8 cellular contexts compared by ENCODE assay signal in genomic region chr2:9843229-9844035, GRCh38. TPM values are rescaled to one million over a fixed set of nuclear protein-coding genes. Genes with fewer than 3 reads are reported as not detected.
DNase-seq lines count a peak whose midpoint lies in the region; ATAC-seq and TF ChIP-seq lines count a peak whose summit lies in the region.

TAF1B (plus strand) TSS chr2:9843474; CDS start chr2:9843542, 68 bp downstream.

- H3K9me3 Mint-ChIP-seq in activated T-helper 17 cell treated with anti-CD3 and anti-CD28 coated beads, Interleukin-2, amount 50 U/mL, for 72 hours, result no peaks in the 10 kb centered on the region
- no peaks in the 10 kb centered on the region for H3K9me3 Mint-ChIP-seq in nephron
- H3K9me3 Mint-ChIP-seq in stimulated activated naive CD8-positive, alpha-beta T cell treated with anti-CD3 and anti-CD28 coated beads, Interleukin-15, Interleukin-2, amounts not matched to agents 100 ng/mL and 50 ng/mL, for 24 hours, result no peaks in the 10 kb centered on the region

- DNase-seq in ELF-1 (ENCODE audit: low read depth, low spot score), result peak; percentile 99
- peak; percentile 87 for DNase-seq in H4 (ENCODE audit: low spot score)
- peak; percentile 71 for DNase-seq in LNCaP clone FGC (ENCODE audit: low read depth)
- DNase-seq in RWPE1 (ENCODE audit: low spot score), result peak; percentile 94
- DNase-seq in fibroblast of pulmonary artery (ENCODE audit: low read depth), result peak; percentile 94

- peak; percentile 85 for ATAC-seq in activated T-helper 17 cell treated with anti-CD3 and anti-CD28 coated beads, Interleukin-2, amount 50 U/mL, for 72 hours (replicated peaks)

- peak within 1 kb of the TSS; percentile 95 for H3K27ac Mint-ChIP-seq in activated T-helper 17 cell treated with anti-CD3 and anti-CD28 coated beads, Interleukin-2, amount 50 U/mL, for 72 hours
- peak within 1 kb of the TSS; percentile 91 to 98 (median 94) for H3K27ac Mint-ChIP-seq in nephron
- H3K27ac Mint-ChIP-seq in stimulated activated naive CD8-positive, alpha-beta T cell treated with anti-CD3 and anti-CD28 coated beads, Interleukin-15, Interleukin-2, amounts not matched to agents 100 ng/mL and 50 ng/mL, for 24 hours, result peak within 1 kb of the TSS; percentile 87

- peaks cover 15% of the 10 kb centered on the region for H3K4me1 Mint-ChIP-seq in activated T-helper 17 cell treated with anti-CD3 and anti-CD28 coated beads, Interleukin-2, amount 50 U/mL, for 72 hours
- H3K4me1 Mint-ChIP-seq in nephron, result peaks cover 20% of the 10 kb centered on the region
- H3K4me1 Mint-ChIP-seq in stimulated activated naive CD8-positive, alpha-beta T cell treated with anti-CD3 and anti-CD28 coated beads, Interleukin-15, Interleukin-2, amounts not matched to agents 100 ng/mL and 50 ng/mL, for 24 hours (ENCODE audit: low read depth), result peaks cover 44% of the 10 kb centered on the region

- peak within 1 kb of the TSS; percentile 92 for H3K4me3 Mint-ChIP-seq in activated T-helper 17 cell treated with anti-CD3 and anti-CD28 coated beads, Interleukin-2, amount 50 U/mL, for 72 hours
- H3K4me3 Mint-ChIP-seq in nephron, result peak within 1 kb of the TSS; percentile 95 to 98 (median 98)
- peak within 1 kb of the TSS; percentile 88 for H3K4me3 Mint-ChIP-seq in stimulated activated naive CD8-positive, alpha-beta T cell treated with anti-CD3 and anti-CD28 coated beads, Interleukin-15, Interleukin-2, amounts not matched to agents 100 ng/mL and 50 ng/mL, for 24 hours

- H3K36me3 Mint-ChIP-seq in activated T-helper 17 cell treated with anti-CD3 and anti-CD28 coated beads, Interleukin-2, amount 50 U/mL, for 72 hours (ENCODE audit: low read depth), result peaks cover 54% of the 10 kb centered on the region
- peaks cover 18% of the 10 kb centered on the region for H3K36me3 Mint-ChIP-seq in nephron (ENCODE audit: low read depth)
- H3K36me3 Mint-ChIP-seq in stimulated activated naive CD8-positive, alpha-beta T cell treated with anti-CD3 and anti-CD28 coated beads, Interleukin-15, Interleukin-2, amounts not matched to agents 100 ng/mL and 50 ng/mL, for 24 hours (ENCODE audit: low read depth), result peaks cover 34% of the 10 kb centered on the region

- H3K4me3 ChIP-seq in LNCaP clone FGC (ENCODE audit: low read depth, low read length) (peak within 1 kb of the TSS; percentile 79), fibroblast of pulmonary artery (replicated peaks; ENCODE audit: low read depth, low read length) (peak within 1 kb of the TSS; percentile 88)

- no peaks in the 10 kb centered on the region for H3K27me3 Mint-ChIP-seq in activated T-helper 17 cell treated with anti-CD3 and anti-CD28 coated beads, Interleukin-2, amount 50 U/mL, for 72 hours
- H3K27me3 Mint-ChIP-seq in nephron (ENCODE audit: low read depth), result peaks cover 7% of the 10 kb centered on the region
- H3K27me3 Mint-ChIP-seq in stimulated activated naive CD8-positive, alpha-beta T cell treated with anti-CD3 and anti-CD28 coated beads, Interleukin-15, Interleukin-2, amounts not matched to agents 100 ng/mL and 50 ng/mL, for 24 hours, result no peaks in the 10 kb centered on the region

- H3K27ac ChIP-seq in RWPE1, result peak within 1 kb of the TSS; percentile 95

- CTCF ChIA-PET in RWPE1 (lab: Yijun Ruan, JAX), result interaction anchor here (0.6 to 4.1 kb wide), 5 partner anchors 12 to 128 kb away, joined by 3 to 37 read pairs (median 8); no protein-coding TSS in a partner anchor

- POLR2A ChIA-PET in RWPE1 (lab: Yijun Ruan, JAX; ENCODE audit: low non-redundant PET), result interaction anchor here (0.6 to 2.0 kb wide), 11 partner anchors 10 to 373 kb away, joined by 3 to 10 read pairs (median 3); no protein-coding TSS in a partner anchor

- TF ChIP-seq CTCF in LNCaP clone FGC (IDR thresholded peaks at IDR 0.05; ENCODE audit: control insufficient read depth, extremely low read depth, insufficient read depth) (peak; percentile 40), RWPE1 (conservative IDR thresholded peaks at IDR 0.05; ENCODE audit: low read depth) (peak; percentile 63), fibroblast of pulmonary artery (IDR thresholded peaks at IDR 0.05; ENCODE audit: low read length, missing control alignments) (peak; percentile 28), nephron (IDR thresholded peaks at IDR 0.05; ENCODE audit: unreplicated experiment in 3 of 3) (peak in 2 of 3 experiments; percentile 37 to 57)

RNA-seq across cellular contexts. Expression of gene TAF1B, which starts in this region (rescaled TPM):
- 14.8 and 28.4 TPM in 2 replicates for total RNA-seq in H4 (2014; rRNA removed; shearing (Covaris generic))
- 10 to 100 TPM; 29.8 to 41.1 TPM for total RNA-seq in activated T-helper 17 cell treated with anti-CD3 and anti-CD28 coated beads, Interleukin-2, amount 50 U/mL, for 72 hours

Comparison
In these comparisons a context has a peak if more than half of its experiments do, and no peak if none do; other contexts are left out.
1. Peak in every context shown above with its lines: DNase-seq, ATAC-seq, H3K4me3 ChIP-seq and H3K27ac ChIP-seq.